In the genomic region with DNA sequence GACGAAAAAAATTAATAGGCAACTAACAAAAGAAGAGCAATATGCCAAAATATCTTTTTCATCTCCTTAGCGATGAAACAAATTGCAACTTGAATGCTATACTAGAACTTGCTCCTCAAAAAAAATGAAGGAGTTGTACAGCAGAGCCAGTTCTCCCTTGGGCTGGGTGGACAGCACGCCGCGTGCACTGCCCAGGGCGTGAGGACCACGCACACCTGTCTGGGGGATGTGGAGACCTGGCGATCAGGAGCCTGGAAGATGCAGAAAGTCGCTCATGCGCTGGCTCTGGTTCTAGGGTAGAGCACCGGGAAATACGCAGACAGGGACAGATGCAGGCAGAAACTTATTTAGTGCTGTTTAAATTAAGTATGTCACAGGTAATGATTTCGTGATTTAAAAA, we compare ENCODE assay signal across 29 cellular contexts.
"Had no signal": no experiment of that assay in that cellular context is flagged by ENCODE, and none has a peak within 500 bp of the region (broad histone marks: within the 10 kb centered on the region; RNA-seq: fewer than 3 reads in every experiment).

No MANE protein-coding gene starts in this region.

- H3K9me3 Mint-ChIP-seq: stimulated activated effector memory CD8-positive, alpha-beta T cell treated with anti-CD3 and anti-CD28 coated beads, Interleukin-12 subunit alpha, Interleukin-12 subunit beta, amount 100 ng/mL, for 72 hours; stimulated activated naive CD8-positive, alpha-beta T cell treated with anti-CD3 and anti-CD28 coated beads, Interleukin-15, Interleukin-2, amounts not matched to agents 100 ng/mL and 50 ng/mL, for 24 hours; type B pancreatic cell had no signal

- H3K27ac Mint-ChIP-seq: stimulated activated effector memory CD8-positive, alpha-beta T cell treated with anti-CD3 and anti-CD28 coated beads, Interleukin-12 subunit alpha, Interleukin-12 subunit beta, amount 100 ng/mL, for 72 hours; stimulated activated memory B cell treated with anti-CD40 and anti-IgM and Interleukin-4, amounts not matched to agents 10 μg/mL and 1 μg/mL and 100 μg/mL, for 72 hours; stimulated activated naive B cell treated with anti-CD40 and anti-IgM and Interleukin-4, amounts not matched to agents 10 μg/mL and 1 μg/mL and 100 μg/mL, for 72 hours; stimulated activated naive CD8-positive, alpha-beta T cell treated with anti-CD3 and anti-CD28 coated beads, Interleukin-15, amount 100 ng/mL, for 72 hours; stimulated activated naive CD8-positive, alpha-beta T cell treated with anti-CD3 and anti-CD28 coated beads, Interleukin-15, Interleukin-2, amounts not matched to agents 100 ng/mL and 50 ng/mL, for 24 hours; type B pancreatic cell had no signal

- H3K4me1 Mint-ChIP-seq: stimulated activated effector memory CD8-positive, alpha-beta T cell treated with anti-CD3 and anti-CD28 coated beads, Interleukin-12 subunit alpha, Interleukin-12 subunit beta, amount 100 ng/mL, for 72 hours; stimulated activated memory B cell treated with anti-CD40 and anti-IgM and Interleukin-4, amounts not matched to agents 10 μg/mL and 1 μg/mL and 100 μg/mL, for 72 hours; stimulated activated naive B cell treated with anti-CD40 and anti-IgM and Interleukin-4, amounts not matched to agents 10 μg/mL and 1 μg/mL and 100 μg/mL, for 72 hours; stimulated activated naive CD8-positive, alpha-beta T cell treated with anti-CD3 and anti-CD28 coated beads, Interleukin-15, amount 100 ng/mL, for 72 hours had no signal

- H3K27ac ChIP-seq: stomach, suprapubic skin, testis, thoracic aorta, thyroid gland, tibial artery, tibial nerve, transverse colon, upper lobe of left lung, upper lobe of right lung, uterus, vagina had no signal

- H3K4me1 ChIP-seq: stomach, suprapubic skin, testis, thyroid gland, tibial artery, tibial nerve, transverse colon, upper lobe of left lung, upper lobe of right lung, uterus, vagina had no signal

- H3K27me3 ChIP-seq: suprapubic skin, testis, thyroid gland, tibial artery, tibial nerve, transverse colon, upper lobe of left lung, upper lobe of right lung, uterus, vagina had no signal

- FAIRE-seq: urothelium cell line had no signal

- H3K9me3 ChIP-seq: stomach, suprapubic skin, testis, thoracic aorta, thyroid gland, tibial artery, transverse colon, upper lobe of left lung, upper lobe of right lung, uterus, vagina had no signal

- H3K27me3 Mint-ChIP-seq: stimulated activated memory B cell treated with anti-CD40 and anti-IgM and Interleukin-4, amounts not matched to agents 10 μg/mL and 1 μg/mL and 100 μg/mL, for 72 hours; stimulated activated naive B cell treated with anti-CD40 and anti-IgM and Interleukin-4, amounts not matched to agents 10 μg/mL and 1 μg/mL and 100 μg/mL, for 72 hours; stimulated activated naive CD8-positive, alpha-beta T cell treated with anti-CD3 and anti-CD28 coated beads, Interleukin-15, Interleukin-2, amounts not matched to agents 100 ng/mL and 50 ng/mL, for 24 hours had no signal

- ATAC-seq: stimulated activated effector memory CD8-positive, alpha-beta T cell treated with anti-CD3 and anti-CD28 coated beads, Interleukin-12 subunit alpha, Interleukin-12 subunit beta, amount 100 ng/mL, for 72 hours; stimulated activated memory B cell treated with anti-CD40 and anti-IgM and Interleukin-4, amounts not matched to agents 10 μg/mL and 1 μg/mL and 100 μg/mL, for 72 hours; stimulated activated naive B cell treated with anti-CD40 and anti-IgM and Interleukin-4, amounts not matched to agents 10 μg/mL and 1 μg/mL and 100 μg/mL, for 72 hours; stimulated activated naive CD8-positive, alpha-beta T cell treated with anti-CD3 and anti-CD28 coated beads, Interleukin-15, amount 100 ng/mL, for 72 hours; stimulated activated naive CD8-positive, alpha-beta T cell treated with anti-CD3 and anti-CD28 coated beads, Interleukin-15, Interleukin-2, amounts not matched to agents 100 U/mL and 50 U/mL, for 24 hours; upper lobe of right lung had no signal

- H3K4me3 ChIP-seq: stomach, suprapubic skin, testis, thoracic aorta, thyroid gland, tibial artery, tibial nerve, transverse colon, upper lobe of left lung, upper lobe of right lung, uterus, vagina had no signal

- H3K4me3 Mint-ChIP-seq: stimulated activated effector memory CD8-positive, alpha-beta T cell treated with anti-CD3 and anti-CD28 coated beads, Interleukin-12 subunit alpha, Interleukin-12 subunit beta, amount 100 ng/mL, for 72 hours; stimulated activated memory B cell treated with anti-CD40 and anti-IgM and Interleukin-4, amounts not matched to agents 10 μg/mL and 1 μg/mL and 100 μg/mL, for 72 hours; stimulated activated naive B cell treated with anti-CD40 and anti-IgM and Interleukin-4, amounts not matched to agents 10 μg/mL and 1 μg/mL and 100 μg/mL, for 72 hours; stimulated activated naive CD8-positive, alpha-beta T cell treated with anti-CD3 and anti-CD28 coated beads, Interleukin-15, amount 100 ng/mL, for 72 hours; stimulated activated naive CD8-positive, alpha-beta T cell treated with anti-CD3 and anti-CD28 coated beads, Interleukin-15, Interleukin-2, amounts not matched to agents 100 ng/mL and 50 ng/mL, for 24 hours; type B pancreatic cell had no signal

- H3K36me3 Mint-ChIP-seq: stimulated activated effector memory CD8-positive, alpha-beta T cell treated with anti-CD3 and anti-CD28 coated beads, Interleukin-12 subunit alpha, Interleukin-12 subunit beta, amount 100 ng/mL, for 72 hours; stimulated activated memory B cell treated with anti-CD40 and anti-IgM and Interleukin-4, amounts not matched to agents 10 μg/mL and 1 μg/mL and 100 μg/mL, for 72 hours; stimulated activated naive B cell treated with anti-CD40 and anti-IgM and Interleukin-4, amounts not matched to agents 10 μg/mL and 1 μg/mL and 100 μg/mL, for 72 hours; type B pancreatic cell had no signal

- H3K36me3 ChIP-seq: stomach, suprapubic skin, thoracic aorta, thyroid gland, tibial artery, tibial nerve, transverse colon, upper lobe of left lung, upper lobe of right lung, uterus, vagina had no signal

- DNase-seq: stimulated activated CD4-positive, alpha-beta T cell treated with anti-CD3 and anti-CD28 coated beads, Interleukin-2, amount 100 ng/mL, for 48 hours; stimulated activated CD4-positive, alpha-beta T cell treated with anti-CD3 and anti-CD28 coated beads, Interleukin-4, amount 100 ng/mL, for 1 hour; stimulated activated CD4-positive, alpha-beta T cell treated with anti-CD3 and anti-CD28 coated beads, Interleukin-4, amount 100 ng/mL, for 24 hours; stimulated activated CD4-positive, alpha-beta T cell treated with anti-CD3 and anti-CD28 coated beads, Interleukin-4, amount 100 ng/mL, for 4 hours; stimulated activated CD8-positive, alpha-beta memory T cell treated with anti-CD3 and anti-CD28 coated beads, Interleukin-4, amount 100 ng/mL, for 48 hours; stimulated activated naive B cell treated with anti-CD40 and anti-IgM and Interleukin-4, amounts not matched to agents 10 μg/mL and 1 μg/mL and 100 μg/mL, for 72 hours; stimulated activated naive CD4-positive, alpha-beta T cell; stimulated activated naive CD4-positive, alpha-beta T cell treated with Interleukin-2 at 50 U/mL for 16 hours; stimulated activated naive CD8-positive, alpha-beta T cell treated with anti-CD3 and anti-CD28 coated beads, Interleukin-15, amount 100 ng/mL, for 72 hours; stimulated activated naive CD8-positive, alpha-beta T cell treated with anti-CD3 and anti-CD28 coated beads, Interleukin-15, Interleukin-2, amounts not matched to agents 100 U/mL and 50 U/mL, for 24 hours; stomach; substantia nigra; testis; tibial artery; transverse colon; trophoblast cell; upper lobe of left lung; upper lobe of right lung; uterus had no signal
